ENCODE assay signal across 8 cellular contexts in genomic region chr5:102154791-102155605, GRCh38.
DNase-seq lines count a peak whose midpoint lies in the region; ATAC-seq, FAIRE-seq and TF ChIP-seq lines count a peak whose summit lies in the region.
"Not testable (repeated sequence)": the region's sequence is repeated elsewhere in the genome, so short reads cannot be mapped to it uniquely, and the experiment has no call there.

No MANE protein-coding gene starts in this region.

- CTCF ChIA-PET in CD4-positive, alpha-beta T cell (lab: Charles Lee): interaction anchor here (1.1 kb wide), 1 partner anchor 7 kb away, joined by 3 read pairs; no protein-coding TSS in a partner anchor
- CTCF ChIA-PET in activated B cell treated with CpG ODN at 0.5 μM for 24 hours (lab: Charles Lee): interaction anchor here (1.0 kb wide), 1 partner anchor 14 kb away, joined by 3 read pairs; no protein-coding TSS in a partner anchor

- not testable (repeated sequence) for H3K27me3 ChIP-seq in CD4-positive, alpha-beta T cell (ENCODE audit: control insufficient read depth, insufficient read depth, low read length); small intestine (ENCODE audit: control insufficient read depth in 2 of 2, insufficient read depth in 2 of 2, low read length in 2 of 2)

- DNase-seq in CD4-positive, alpha-beta T cell; activated naive CD8-positive, alpha-beta T cell treated with anti-CD3 and anti-CD28 coated beads, Interleukin-2, amount 10 ng/mL, durations not matched to agents 7 days and 5 days: not testable (repeated sequence)
- peak; percentile 21 for DNase-seq in activated B cell treated with CpG ODN at 0.5 μM for 24 hours
- peak; percentile 40 for DNase-seq in glutamatergic neuron
- peak in 1 of 2 donors; percentile 1 for DNase-seq in memory B cell (ENCODE audit: low spot score in 2 of 2)
- DNase-seq in small intestine: peak; percentile 7

- TF ChIP-seq CTCF in CD4-positive, alpha-beta T cell (IDR thresholded peaks at IDR 0.05); activated B cell treated with CpG ODN at 0.5 μM for 24 hours (IDR thresholded peaks at IDR 0.05); glutamatergic neuron (IDR thresholded peaks at IDR 0.05; ENCODE audit: partially characterized antibody, unreplicated experiment): not testable (repeated sequence)

- H3K4me3 Mint-ChIP-seq in CD4-positive, alpha-beta T cell: peak overlapping the region; percentile 70
- peak overlapping the region; percentile 72 for H3K4me3 Mint-ChIP-seq in activated B cell treated with CpG ODN at 0.5 μM for 24 hours
- not testable (repeated sequence) for H3K4me3 Mint-ChIP-seq in activated naive CD8-positive, alpha-beta T cell treated with anti-CD3 and anti-CD28 coated beads, Interleukin-2, amount 10 ng/mL, durations not matched to agents 7 days and 5 days
- H3K4me3 Mint-ChIP-seq in glutamatergic neuron (ENCODE audit: unreplicated experiment): peak overlapping the region; percentile 58
- H3K4me3 Mint-ChIP-seq in memory B cell: peak overlapping the region; percentile 72

- ATAC-seq in CD4-positive, alpha-beta T cell (ENCODE audit: poor library complexity): peak; percentile 54
- ATAC-seq in GM21526 (IDR thresholded peaks at IDR 0.05; ENCODE audit: low FRiP score, unreplicated experiment): peak; percentile 63
- ATAC-seq in HG03439 (IDR thresholded peaks at IDR 0.05; ENCODE audit: unreplicated experiment): peak; percentile 58
- ATAC-seq in activated B cell treated with CpG ODN at 0.5 μM for 24 hours (ENCODE audit: low read depth): peak; percentile 66
- ATAC-seq in activated naive CD8-positive, alpha-beta T cell treated with anti-CD3 and anti-CD28 coated beads, Interleukin-2, amount 10 ng/mL, durations not matched to agents 7 days and 5 days (ENCODE audit: low read depth): peak; percentile 42
- ATAC-seq in memory B cell (ENCODE audit: low read depth): peak; percentile 35

- H3K9me3 ChIP-seq in CD4-positive, alpha-beta T cell (ENCODE audit: control insufficient read depth, low read length); small intestine (ENCODE audit: control insufficient read depth, low read depth): not testable (repeated sequence)

- H3K9me3 Mint-ChIP-seq in CD4-positive, alpha-beta T cell; activated B cell treated with CpG ODN at 0.5 μM for 24 hours; activated naive CD8-positive, alpha-beta T cell treated with anti-CD3 and anti-CD28 coated beads, Interleukin-2, amount 10 ng/mL, durations not matched to agents 7 days and 5 days; glutamatergic neuron (ENCODE audit: unreplicated experiment); memory B cell: not testable (repeated sequence)

- POLR2A ChIA-PET in CD4-positive, alpha-beta T cell (lab: Charles Lee); activated B cell treated with CpG ODN at 0.5 μM for 24 hours (lab: Charles Lee); activated naive CD8-positive, alpha-beta T cell treated with anti-CD3 and anti-CD28 coated beads, Interleukin-2, amount 10 ng/mL, durations not matched to agents 7 days and 5 days (lab: Charles Lee): not testable (repeated sequence)

- intact Hi-C loops in CD4-positive, alpha-beta T cell (cut with DNase I, micrococcal nuclease); activated B cell treated with CpG ODN at 0.5 μM for 24 hours (cut with micrococcal nuclease): not testable (repeated sequence)

- H3K4me1 ChIP-seq in small intestine (ENCODE audit: control insufficient read depth in 2 of 2, insufficient read depth in 1 of 2, low read depth in 1 of 2, low read length in 1 of 2): not testable (repeated sequence)

- H3K36me3 ChIP-seq in small intestine (ENCODE audit: control insufficient read depth in 2 of 2, insufficient read depth in 2 of 2, low read length in 2 of 2): not testable (repeated sequence)

- not testable (repeated sequence) for H3K27ac ChIP-seq in CD4-positive, alpha-beta T cell (ENCODE audit: low read depth, low read length); small intestine (ENCODE audit: low read depth in 1 of 2, low read length in 1 of 2)

- H3K27ac Mint-ChIP-seq in CD4-positive, alpha-beta T cell; activated naive CD8-positive, alpha-beta T cell treated with anti-CD3 and anti-CD28 coated beads, Interleukin-2, amount 10 ng/mL, durations not matched to agents 7 days and 5 days; glutamatergic neuron (ENCODE audit: unreplicated experiment); memory B cell: not testable (repeated sequence)
- H3K27ac Mint-ChIP-seq in activated B cell treated with CpG ODN at 0.5 μM for 24 hours: peak overlapping the region; percentile 19

- WGBS in small intestine, 3 donors: 80 to 88% (median 82%) methylated on average over 36 to 54 of the region's 54 CpGs

- not testable (repeated sequence) for FAIRE-seq in small intestine (lab: Jason Lieb, UNC)

- H3K36me3 Mint-ChIP-seq in CD4-positive, alpha-beta T cell (ENCODE audit: low read depth); activated B cell treated with CpG ODN at 0.5 μM for 24 hours (ENCODE audit: low read depth); activated naive CD8-positive, alpha-beta T cell treated with anti-CD3 and anti-CD28 coated beads, Interleukin-2, amount 10 ng/mL, durations not matched to agents 7 days and 5 days; glutamatergic neuron (ENCODE audit: unreplicated experiment); memory B cell: not testable (repeated sequence)

- not testable (repeated sequence) for H3K4me1 Mint-ChIP-seq in CD4-positive, alpha-beta T cell (ENCODE audit: low read depth); activated B cell treated with CpG ODN at 0.5 μM for 24 hours; activated naive CD8-positive, alpha-beta T cell treated with anti-CD3 and anti-CD28 coated beads, Interleukin-2, amount 10 ng/mL, durations not matched to agents 7 days and 5 days; glutamatergic neuron (ENCODE audit: low read depth, unreplicated experiment); memory B cell

- H3K27me3 Mint-ChIP-seq in CD4-positive, alpha-beta T cell; activated B cell treated with CpG ODN at 0.5 μM for 24 hours; activated naive CD8-positive, alpha-beta T cell treated with anti-CD3 and anti-CD28 coated beads, Interleukin-2, amount 10 ng/mL, durations not matched to agents 7 days and 5 days; glutamatergic neuron (ENCODE audit: unreplicated experiment); memory B cell: not testable (repeated sequence)

- not testable (repeated sequence) for H3K4me3 ChIP-seq in small intestine (ENCODE audit: low read depth in 1 of 2, low read length in 2 of 2)
